Comparison of ENCODE assay signal across 1 cellular context in the genomic region with DNA sequence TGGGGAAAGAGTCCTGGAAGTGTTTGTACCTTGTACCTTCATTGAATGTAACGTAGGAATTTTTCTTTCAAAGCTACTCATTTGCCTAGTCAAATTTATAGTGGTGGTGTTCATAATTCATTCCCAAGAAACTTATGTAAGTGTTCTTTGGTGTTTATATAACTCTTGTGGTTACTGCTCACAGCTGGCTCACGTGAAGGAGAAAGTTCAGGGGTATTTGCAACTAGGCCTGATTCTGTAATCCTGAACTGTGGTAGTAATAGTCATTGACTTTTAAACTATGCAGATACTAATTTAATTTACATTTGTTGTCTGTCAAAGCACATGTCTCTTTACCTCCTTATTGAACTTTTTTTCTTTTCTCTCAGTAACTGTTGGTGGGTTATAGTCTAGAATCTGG.
A peak's percentile ranks its signal among the peaks of the same experiment; 100 is the strongest.
TF ChIP-seq lines count a peak whose summit lies in the region.

No MANE protein-coding gene starts in this region.

TF ChIP-seq in HepG2, 621 proteins besides CTCF, POLR2A, EP300 and RAD21 (continued from another document and continues in another):
- TF ChIP-seq, protein P1, sequence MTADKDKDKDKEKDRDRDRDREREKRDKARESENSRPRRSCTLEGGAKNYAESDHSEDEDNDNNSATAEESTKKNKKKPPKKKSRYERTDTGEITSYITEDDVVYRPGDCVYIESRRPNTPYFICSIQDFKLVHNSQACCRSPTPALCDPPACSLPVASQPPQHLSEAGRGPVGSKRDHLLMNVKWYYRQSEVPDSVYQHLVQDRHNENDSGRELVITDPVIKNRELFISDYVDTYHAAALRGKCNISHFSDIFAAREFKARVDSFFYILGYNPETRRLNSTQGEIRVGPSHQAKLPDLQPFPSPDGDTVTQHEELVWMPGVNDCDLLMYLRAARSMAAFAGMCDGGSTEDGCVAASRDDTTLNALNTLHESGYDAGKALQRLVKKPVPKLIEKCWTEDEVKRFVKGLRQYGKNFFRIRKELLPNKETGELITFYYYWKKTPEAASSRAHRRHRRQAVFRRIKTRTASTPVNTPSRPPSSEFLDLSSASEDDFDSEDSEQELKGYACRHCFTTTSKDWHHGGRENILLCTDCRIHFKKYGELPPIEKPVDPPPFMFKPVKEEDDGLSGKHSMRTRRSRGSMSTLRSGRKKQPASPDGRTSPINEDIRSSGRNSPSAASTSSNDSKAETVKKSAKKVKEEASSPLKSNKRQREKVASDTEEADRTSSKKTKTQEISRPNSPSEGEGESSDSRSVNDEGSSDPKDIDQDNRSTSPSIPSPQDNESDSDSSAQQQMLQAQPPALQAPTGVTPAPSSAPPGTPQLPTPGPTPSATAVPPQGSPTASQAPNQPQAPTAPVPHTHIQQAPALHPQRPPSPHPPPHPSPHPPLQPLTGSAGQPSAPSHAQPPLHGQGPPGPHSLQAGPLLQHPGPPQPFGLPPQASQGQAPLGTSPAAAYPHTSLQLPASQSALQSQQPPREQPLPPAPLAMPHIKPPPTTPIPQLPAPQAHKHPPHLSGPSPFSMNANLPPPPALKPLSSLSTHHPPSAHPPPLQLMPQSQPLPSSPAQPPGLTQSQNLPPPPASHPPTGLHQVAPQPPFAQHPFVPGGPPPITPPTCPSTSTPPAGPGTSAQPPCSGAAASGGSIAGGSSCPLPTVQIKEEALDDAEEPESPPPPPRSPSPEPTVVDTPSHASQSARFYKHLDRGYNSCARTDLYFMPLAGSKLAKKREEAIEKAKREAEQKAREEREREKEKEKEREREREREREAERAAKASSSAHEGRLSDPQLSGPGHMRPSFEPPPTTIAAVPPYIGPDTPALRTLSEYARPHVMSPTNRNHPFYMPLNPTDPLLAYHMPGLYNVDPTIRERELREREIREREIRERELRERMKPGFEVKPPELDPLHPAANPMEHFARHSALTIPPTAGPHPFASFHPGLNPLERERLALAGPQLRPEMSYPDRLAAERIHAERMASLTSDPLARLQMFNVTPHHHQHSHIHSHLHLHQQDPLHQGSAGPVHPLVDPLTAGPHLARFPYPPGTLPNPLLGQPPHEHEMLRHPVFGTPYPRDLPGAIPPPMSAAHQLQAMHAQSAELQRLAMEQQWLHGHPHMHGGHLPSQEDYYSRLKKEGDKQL (CRISPR knock-in tag; IDR thresholded peaks at IDR 0.05; ENCODE audit: low read depth): no peak
- TF ChIP-seq, protein P2, sequence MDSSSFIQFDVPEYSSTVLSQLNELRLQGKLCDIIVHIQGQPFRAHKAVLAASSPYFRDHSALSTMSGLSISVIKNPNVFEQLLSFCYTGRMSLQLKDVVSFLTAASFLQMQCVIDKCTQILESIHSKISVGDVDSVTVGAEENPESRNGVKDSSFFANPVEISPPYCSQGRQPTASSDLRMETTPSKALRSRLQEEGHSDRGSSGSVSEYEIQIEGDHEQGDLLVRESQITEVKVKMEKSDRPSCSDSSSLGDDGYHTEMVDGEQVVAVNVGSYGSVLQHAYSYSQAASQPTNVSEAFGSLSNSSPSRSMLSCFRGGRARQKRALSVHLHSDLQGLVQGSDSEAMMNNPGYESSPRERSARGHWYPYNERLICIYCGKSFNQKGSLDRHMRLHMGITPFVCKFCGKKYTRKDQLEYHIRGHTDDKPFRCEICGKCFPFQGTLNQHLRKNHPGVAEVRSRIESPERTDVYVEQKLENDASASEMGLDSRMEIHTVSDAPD (CRISPR knock-in tag; IDR thresholded peaks at IDR 0.05): no peak
- TF ChIP-seq, protein P3, sequence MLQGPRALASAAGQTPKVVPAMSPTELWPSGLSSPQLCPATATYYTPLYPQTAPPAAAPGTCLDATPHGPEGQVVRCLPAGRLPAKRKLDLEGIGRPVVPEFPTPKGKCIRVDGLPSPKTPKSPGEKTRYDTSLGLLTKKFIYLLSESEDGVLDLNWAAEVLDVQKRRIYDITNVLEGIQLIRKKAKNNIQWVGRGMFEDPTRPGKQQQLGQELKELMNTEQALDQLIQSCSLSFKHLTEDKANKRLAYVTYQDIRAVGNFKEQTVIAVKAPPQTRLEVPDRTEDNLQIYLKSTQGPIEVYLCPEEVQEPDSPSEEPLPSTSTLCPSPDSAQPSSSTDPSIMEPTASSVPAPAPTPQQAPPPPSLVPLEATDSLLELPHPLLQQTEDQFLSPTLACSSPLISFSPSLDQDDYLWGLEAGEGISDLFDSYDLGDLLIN (CRISPR knock-in tag; IDR thresholded peaks at IDR 0.05; ENCODE audit: borderline replicate concordance): no peak
- TF ChIP-seq ZNF879 (CRISPR knock-in tag; IDR thresholded peaks at IDR 0.05) (no peak), SOX5 (CRISPR knock-in tag; IDR thresholded peaks at IDR 0.05; ENCODE audit: borderline replicate concordance) (peak; percentile 44; the same call in 1 of the 2 replicates), MAF1 (CRISPR knock-in tag; IDR thresholded peaks at IDR 0.05; ENCODE audit: borderline replicate concordance) (no peak), ONECUT2 (CRISPR knock-in tag; IDR thresholded peaks at IDR 0.05) (no peak), YEATS2 (CRISPR knock-in tag; IDR thresholded peaks at IDR 0.05; ENCODE audit: borderline replicate concordance) (no peak), TCF7L2 (IDR thresholded peaks at IDR 0.05; ENCODE audit: low read depth, low read length) (no peak), PHF5A (CRISPR knock-in tag; IDR thresholded peaks at IDR 0.05; ENCODE audit: low read depth, unreplicated experiment) (no peak), ZNF30 (CRISPR knock-in tag; IDR thresholded peaks at IDR 0.05) (no peak), NCOA2 (CRISPR knock-in tag; IDR thresholded peaks at IDR 0.05) (peak; percentile 31; the same call in 1 of the 2 replicates), SP1 (IDR thresholded peaks at IDR 0.05) (no peak), SP1 (CRISPR knock-in tag; IDR thresholded peaks at IDR 0.05) (no peak), PHB2 (IDR thresholded peaks at IDR 0.05; ENCODE audit: partially characterized antibody) (no peak), ZNF7 (CRISPR knock-in tag; IDR thresholded peaks at IDR 0.05) (no peak), ZNF468 (CRISPR knock-in tag; IDR thresholded peaks at IDR 0.05) (no peak), NCOR1 (IDR thresholded peaks at IDR 0.05; ENCODE audit: borderline replicate concordance, low read length) (no peak), JUNB (CRISPR knock-in tag; IDR thresholded peaks at IDR 0.05; ENCODE audit: borderline replicate concordance) (no peak), ZSCAN9 (CRISPR knock-in tag; IDR thresholded peaks at IDR 0.05; ENCODE audit: borderline replicate concordance) (no peak), ZNF747 (CRISPR knock-in tag; IDR thresholded peaks at IDR 0.05; ENCODE audit: borderline replicate concordance) (no peak), FOXA3 (CRISPR knock-in tag; IDR thresholded peaks at IDR 0.05) (peak; percentile 35; the same call in 1 of the 2 replicates), ZNF484 (CRISPR knock-in tag; IDR thresholded peaks at IDR 0.05; ENCODE audit: borderline replicate concordance, low read depth) (no peak), MED1 (CRISPR knock-in tag; IDR thresholded peaks at IDR 0.05) (peak; percentile 42; the same call in 1 of the 2 replicates), MEIS1 (CRISPR knock-in tag; IDR thresholded peaks at IDR 0.05; ENCODE audit: borderline replicate concordance) (no peak), DPF2 (CRISPR knock-in tag; IDR thresholded peaks at IDR 0.05; ENCODE audit: borderline replicate concordance, low read depth) (no peak), ZNF343 (CRISPR knock-in tag; IDR thresholded peaks at IDR 0.05) (no peak), GTF3A (CRISPR knock-in tag; conservative IDR thresholded peaks at IDR 0.05) (no peak), NFIC (IDR thresholded peaks at IDR 0.05; ENCODE audit: low read length) (no peak), MYNN (CRISPR knock-in tag; IDR thresholded peaks at IDR 0.05; ENCODE audit: low read depth) (no peak), MXD4 (CRISPR knock-in tag; IDR thresholded peaks at IDR 0.05) (no peak), AHR (CRISPR knock-in tag; IDR thresholded peaks at IDR 0.05) (no peak), TMF1 (CRISPR knock-in tag; IDR thresholded peaks at IDR 0.05; ENCODE audit: low read depth) (no peak)
- TF ChIP-seq, protein P4, sequence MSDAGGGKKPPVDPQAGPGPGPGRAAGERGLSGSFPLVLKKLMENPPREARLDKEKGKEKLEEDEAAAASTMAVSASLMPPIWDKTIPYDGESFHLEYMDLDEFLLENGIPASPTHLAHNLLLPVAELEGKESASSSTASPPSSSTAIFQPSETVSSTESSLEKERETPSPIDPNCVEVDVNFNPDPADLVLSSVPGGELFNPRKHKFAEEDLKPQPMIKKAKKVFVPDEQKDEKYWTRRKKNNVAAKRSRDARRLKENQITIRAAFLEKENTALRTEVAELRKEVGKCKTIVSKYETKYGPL (CRISPR knock-in tag; IDR thresholded peaks at IDR 0.05): peak; percentile 95
- TF ChIP-seq, protein P5, sequence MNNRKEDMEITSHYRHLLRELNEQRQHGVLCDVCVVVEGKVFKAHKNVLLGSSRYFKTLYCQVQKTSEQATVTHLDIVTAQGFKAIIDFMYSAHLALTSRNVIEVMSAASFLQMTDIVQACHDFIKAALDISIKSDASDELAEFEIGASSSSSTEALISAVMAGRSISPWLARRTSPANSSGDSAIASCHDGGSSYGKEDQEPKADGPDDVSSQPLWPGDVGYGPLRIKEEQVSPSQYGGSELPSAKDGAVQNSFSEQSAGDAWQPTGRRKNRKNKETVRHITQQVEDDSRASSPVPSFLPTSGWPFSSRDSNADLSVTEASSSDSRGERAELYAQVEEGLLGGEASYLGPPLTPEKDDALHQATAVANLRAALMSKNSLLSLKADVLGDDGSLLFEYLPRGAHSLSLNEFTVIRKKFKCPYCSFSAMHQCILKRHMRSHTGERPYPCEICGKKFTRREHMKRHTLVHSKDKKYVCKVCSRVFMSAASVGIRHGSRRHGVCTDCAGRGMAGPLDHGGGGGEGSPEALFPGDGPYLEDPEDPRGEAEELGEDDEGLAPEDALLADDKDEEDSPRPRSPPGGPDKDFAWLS (CRISPR knock-in tag; IDR thresholded peaks at IDR 0.05; ENCODE audit: borderline replicate concordance): no peak
- TF ChIP-seq, protein P6, sequence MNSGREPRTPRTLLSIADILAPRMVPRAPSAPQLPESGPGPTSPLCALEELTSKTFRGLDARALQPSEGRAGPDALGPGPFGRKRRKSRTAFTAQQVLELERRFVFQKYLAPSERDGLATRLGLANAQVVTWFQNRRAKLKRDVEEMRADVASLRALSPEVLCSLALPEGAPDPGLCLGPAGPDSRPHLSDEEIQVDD (CRISPR knock-in tag; IDR thresholded peaks at IDR 0.05; ENCODE audit: borderline replicate concordance): no peak
- TF ChIP-seq, protein P7, sequence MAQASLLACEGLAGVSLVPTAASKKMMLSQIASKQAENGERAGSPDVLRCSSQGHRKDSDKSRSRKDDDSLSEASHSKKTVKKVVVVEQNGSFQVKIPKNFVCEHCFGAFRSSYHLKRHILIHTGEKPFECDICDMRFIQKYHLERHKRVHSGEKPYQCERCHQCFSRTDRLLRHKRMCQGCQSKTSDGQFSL (CRISPR knock-in tag; IDR thresholded peaks at IDR 0.05): no peak
- TF ChIP-seq, protein P8, sequence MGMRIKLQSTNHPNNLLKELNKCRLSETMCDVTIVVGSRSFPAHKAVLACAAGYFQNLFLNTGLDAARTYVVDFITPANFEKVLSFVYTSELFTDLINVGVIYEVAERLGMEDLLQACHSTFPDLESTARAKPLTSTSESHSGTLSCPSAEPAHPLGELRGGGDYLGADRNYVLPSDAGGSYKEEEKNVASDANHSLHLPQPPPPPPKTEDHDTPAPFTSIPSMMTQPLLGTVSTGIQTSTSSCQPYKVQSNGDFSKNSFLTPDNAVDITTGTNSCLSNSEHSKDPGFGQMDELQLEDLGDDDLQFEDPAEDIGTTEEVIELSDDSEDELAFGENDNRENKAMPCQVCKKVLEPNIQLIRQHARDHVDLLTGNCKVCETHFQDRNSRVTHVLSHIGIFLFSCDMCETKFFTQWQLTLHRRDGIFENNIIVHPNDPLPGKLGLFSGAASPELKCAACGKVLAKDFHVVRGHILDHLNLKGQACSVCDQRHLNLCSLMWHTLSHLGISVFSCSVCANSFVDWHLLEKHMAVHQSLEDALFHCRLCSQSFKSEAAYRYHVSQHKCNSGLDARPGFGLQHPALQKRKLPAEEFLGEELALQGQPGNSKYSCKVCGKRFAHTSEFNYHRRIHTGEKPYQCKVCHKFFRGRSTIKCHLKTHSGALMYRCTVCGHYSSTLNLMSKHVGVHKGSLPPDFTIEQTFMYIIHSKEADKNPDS (CRISPR knock-in tag; IDR thresholded peaks at IDR 0.05): no peak
- TF ChIP-seq, protein P9, sequence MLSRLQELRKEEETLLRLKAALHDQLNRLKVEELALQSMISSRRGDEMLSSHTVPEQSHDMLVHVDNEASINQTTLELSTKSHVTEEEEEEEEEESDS (CRISPR knock-in tag; IDR thresholded peaks at IDR 0.05; ENCODE audit: borderline replicate concordance): no peak
- TF ChIP-seq, protein P10, sequence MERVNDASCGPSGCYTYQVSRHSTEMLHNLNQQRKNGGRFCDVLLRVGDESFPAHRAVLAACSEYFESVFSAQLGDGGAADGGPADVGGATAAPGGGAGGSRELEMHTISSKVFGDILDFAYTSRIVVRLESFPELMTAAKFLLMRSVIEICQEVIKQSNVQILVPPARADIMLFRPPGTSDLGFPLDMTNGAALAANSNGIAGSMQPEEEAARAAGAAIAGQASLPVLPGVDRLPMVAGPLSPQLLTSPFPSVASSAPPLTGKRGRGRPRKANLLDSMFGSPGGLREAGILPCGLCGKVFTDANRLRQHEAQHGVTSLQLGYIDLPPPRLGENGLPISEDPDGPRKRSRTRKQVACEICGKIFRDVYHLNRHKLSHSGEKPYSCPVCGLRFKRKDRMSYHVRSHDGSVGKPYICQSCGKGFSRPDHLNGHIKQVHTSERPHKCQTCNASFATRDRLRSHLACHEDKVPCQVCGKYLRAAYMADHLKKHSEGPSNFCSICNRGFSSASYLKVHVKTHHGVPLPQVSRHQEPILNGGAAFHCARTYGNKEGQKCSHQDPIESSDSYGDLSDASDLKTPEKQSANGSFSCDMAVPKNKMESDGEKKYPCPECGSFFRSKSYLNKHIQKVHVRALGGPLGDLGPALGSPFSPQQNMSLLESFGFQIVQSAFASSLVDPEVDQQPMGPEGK (CRISPR knock-in tag; IDR thresholded peaks at IDR 0.05): no peak
- TF ChIP-seq, protein P11, sequence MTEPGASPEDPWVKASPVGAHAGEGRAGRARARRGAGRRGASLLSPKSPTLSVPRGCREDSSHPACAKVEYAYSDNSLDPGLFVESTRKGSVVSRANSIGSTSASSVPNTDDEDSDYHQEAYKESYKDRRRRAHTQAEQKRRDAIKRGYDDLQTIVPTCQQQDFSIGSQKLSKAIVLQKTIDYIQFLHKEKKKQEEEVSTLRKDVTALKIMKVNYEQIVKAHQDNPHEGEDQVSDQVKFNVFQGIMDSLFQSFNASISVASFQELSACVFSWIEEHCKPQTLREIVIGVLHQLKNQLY (CRISPR knock-in tag; IDR thresholded peaks at IDR 0.05): peak; percentile 90
- TF ChIP-seq, protein P12, sequence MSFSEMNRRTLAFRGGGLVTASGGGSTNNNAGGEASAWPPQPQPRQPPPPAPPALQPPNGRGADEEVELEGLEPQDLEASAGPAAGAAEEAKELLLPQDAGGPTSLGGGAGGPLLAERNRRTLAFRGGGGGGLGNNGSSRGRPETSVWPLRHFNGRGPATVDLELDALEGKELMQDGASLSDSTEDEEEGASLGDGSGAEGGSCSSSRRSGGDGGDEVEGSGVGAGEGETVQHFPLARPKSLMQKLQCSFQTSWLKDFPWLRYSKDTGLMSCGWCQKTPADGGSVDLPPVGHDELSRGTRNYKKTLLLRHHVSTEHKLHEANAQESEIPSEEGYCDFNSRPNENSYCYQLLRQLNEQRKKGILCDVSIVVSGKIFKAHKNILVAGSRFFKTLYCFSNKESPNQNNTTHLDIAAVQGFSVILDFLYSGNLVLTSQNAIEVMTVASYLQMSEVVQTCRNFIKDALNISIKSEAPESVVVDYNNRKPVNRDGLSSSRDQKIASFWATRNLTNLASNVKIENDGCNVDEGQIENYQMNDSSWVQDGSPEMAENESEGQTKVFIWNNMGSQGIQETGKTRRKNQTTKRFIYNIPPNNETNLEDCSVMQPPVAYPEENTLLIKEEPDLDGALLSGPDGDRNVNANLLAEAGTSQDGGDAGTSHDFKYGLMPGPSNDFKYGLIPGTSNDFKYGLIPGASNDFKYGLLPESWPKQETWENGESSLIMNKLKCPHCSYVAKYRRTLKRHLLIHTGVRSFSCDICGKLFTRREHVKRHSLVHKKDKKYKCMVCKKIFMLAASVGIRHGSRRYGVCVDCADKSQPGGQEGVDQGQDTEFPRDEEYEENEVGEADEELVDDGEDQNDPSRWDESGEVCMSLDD (CRISPR knock-in tag; IDR thresholded peaks at IDR 0.05; ENCODE audit: borderline replicate concordance): no peak
